Comparison of ENCODE assay signal across 18 cellular contexts in genomic region chr11:58394195-58394594, GRCh38. TPM values are rescaled to one million over a fixed set of nuclear protein-coding genes. Genes with fewer than 3 reads are reported as not detected.
DNase-seq lines count a peak whose midpoint lies in the region; ATAC-seq and TF ChIP-seq lines count a peak whose summit lies in the region.
"Had no signal": no experiment of that assay in that cellular context is flagged by ENCODE, and none has a peak within 500 bp of the region (broad histone marks: within the 10 kb centered on the region; RNA-seq: fewer than 3 reads in every experiment).

No MANE protein-coding gene starts in this region.

- H3K79me2 ChIP-seq in GM23248 (ENCODE audit: insufficient read depth) = no peaks in the 10 kb centered on the region
- H3K79me2 ChIP-seq: parathyroid adenoma had no signal

- H3K9me2 ChIP-seq in GM23248 (ENCODE audit: insufficient read depth) = no peaks in the 10 kb centered on the region

- in situ Hi-C loops in GM23248 (cut with MboI) = no loop called here

- no peak overlapping the region; the same call in 1 of the 2 replicates for H3K9ac ChIP-seq in GM23248
- H3K9ac ChIP-seq: parathyroid adenoma had no signal

- H3K4me1 ChIP-seq in GM23248 (ENCODE audit: insufficient read depth) = peaks cover 52% of the 10 kb centered on the region
- H3K4me1 ChIP-seq in lower lobe of right lung = no peaks in the 10 kb centered on the region
- H3K4me1 ChIP-seq: gastroesophageal sphincter had no signal

- H3K4me2 ChIP-seq in GM23248 (ENCODE audit: unreplicated experiment) = peak overlapping the region; percentile 48

- TF ChIP-seq CTCF in fibroblast of pulmonary artery (IDR thresholded peaks at IDR 0.05; ENCODE audit: low read length, missing control alignments) = no peak
- no peak for TF ChIP-seq CTCF in retinal pigment epithelial cell (conservative IDR thresholded peaks at IDR 0.05; ENCODE audit: low read depth, low read length)
- no peak for TF ChIP-seq CTCF in lower lobe of right lung (IDR thresholded peaks at IDR 0.05)

- no peak overlapping the region for H2AFZ ChIP-seq in GM23248
- H2AFZ ChIP-seq: parathyroid adenoma had no signal

- H3K36me3 ChIP-seq in GM23248 (ENCODE audit: low read depth) = no peaks in the 10 kb centered on the region
- H3K36me3 ChIP-seq in lower lobe of right lung = no peaks in the 10 kb centered on the region
- H3K36me3 ChIP-seq: gastroesophageal sphincter had no signal

- DNase-seq in GM23248 (peak; percentile 90), fibroblast of pulmonary artery (ENCODE audit: low read depth) (peak; percentile 86), retinal pigment epithelial cell (ENCODE audit: low read depth) (peak; percentile 51), lower lobe of right lung (no peak)
- no peak for DNase-seq in activated CD4-positive, alpha-beta T cell treated with anti-CD3 and anti-CD28 coated beads for 48 hours
- DNase-seq: activated CD4-positive, alpha-beta T cell treated with anti-CD3 and anti-CD28 coated beads, Interleukin-2, amount 50 U/mL, for 4 hours; activated gamma-delta T cell; COR-L47; NCI-H187 treated with DMSO at 0.1 percent for 48 hours; stimulated activated CD4-positive, alpha-beta T cell treated with anti-CD3 and anti-CD28 coated beads, Interleukin-4, amount 100 ng/mL, for 4 hours had no signal

- H3K27me3 ChIP-seq in GM23248 (replicated peaks; ENCODE audit: insufficient read depth) (no peaks in the 10 kb centered on the region), lower lobe of right lung (ENCODE audit: low read depth) (no peaks in the 10 kb centered on the region)
- H3K27me3 ChIP-seq: gastroesophageal sphincter had no signal

- H3F3A ChIP-seq in GM23248 (ENCODE audit: insufficient read depth) = peaks cover 47% of the 10 kb centered on the region

- intact Hi-C loops in lower lobe of right lung (cut with DNase I) = no loop called here

- H3K27ac ChIP-seq in GM23248 = peak overlapping the region; percentile 72
- no peak overlapping the region for H3K27ac ChIP-seq in lower lobe of right lung
- H3K27ac ChIP-seq: gastroesophageal sphincter had no signal

- no peaks in the 10 kb centered on the region for H4K20me1 ChIP-seq in GM23248 (ENCODE audit: insufficient read depth)

- peak; percentile 76 for ATAC-seq in SK-N-SH treated with all-trans-retinoic acid at 6 μM for 48 hours
- no peak for ATAC-seq in HG03095 (IDR thresholded peaks at IDR 0.05; ENCODE audit: unreplicated experiment)
- no peak for ATAC-seq in lower lobe of right lung
- ATAC-seq: gastroesophageal sphincter, HCT116 had no signal

- H3K4me3 ChIP-seq in GM23248 (peak overlapping the region; percentile 22; the same call in 1 of the 2 replicates), fibroblast of pulmonary artery (replicated peaks; ENCODE audit: low read depth, low read length) (no peak overlapping the region), retinal pigment epithelial cell (ENCODE audit: low read length) (no peak overlapping the region), lower lobe of right lung (no peak overlapping the region)
- H3K4me3 ChIP-seq: gastroesophageal sphincter had no signal

- H3K9me3 ChIP-seq in GM23248 (ENCODE audit: low read depth) (no peaks in the 10 kb centered on the region), lower lobe of right lung (no peaks in the 10 kb centered on the region)

TF ChIP-seq in SK-N-SH treated with all-trans-retinoic acid at 6 μM for 48 hours, 23 proteins besides CTCF, POLR2A, EP300 and RAD21:
- TF ChIP-seq PATZ1 (CRISPR knock-in tag; IDR thresholded peaks at IDR 0.05; ENCODE audit: borderline replicate concordance) (no peak), OSR1 (CRISPR knock-in tag; IDR thresholded peaks at IDR 0.05) (no peak), CSDC2 (CRISPR knock-in tag; IDR thresholded peaks at IDR 0.05) (no peak), ZFP30 (CRISPR knock-in tag; IDR thresholded peaks at IDR 0.05) (no peak), ARNTL (CRISPR knock-in tag; IDR thresholded peaks at IDR 0.05; ENCODE audit: borderline replicate concordance, low read depth) (no peak), ZFP3 (CRISPR knock-in tag; IDR thresholded peaks at IDR 0.05) (no peak), GLIS3 (CRISPR knock-in tag; IDR thresholded peaks at IDR 0.05) (no peak), TOX (CRISPR knock-in tag; IDR thresholded peaks at IDR 0.05; ENCODE audit: borderline replicate concordance) (no peak), BACH2 (CRISPR knock-in tag; IDR thresholded peaks at IDR 0.05; ENCODE audit: borderline replicate concordance) (no peak), ZNF565 (CRISPR knock-in tag; conservative IDR thresholded peaks at IDR 0.05; ENCODE audit: low read depth) (no peak)
- TF ChIP-seq, protein P1, sequence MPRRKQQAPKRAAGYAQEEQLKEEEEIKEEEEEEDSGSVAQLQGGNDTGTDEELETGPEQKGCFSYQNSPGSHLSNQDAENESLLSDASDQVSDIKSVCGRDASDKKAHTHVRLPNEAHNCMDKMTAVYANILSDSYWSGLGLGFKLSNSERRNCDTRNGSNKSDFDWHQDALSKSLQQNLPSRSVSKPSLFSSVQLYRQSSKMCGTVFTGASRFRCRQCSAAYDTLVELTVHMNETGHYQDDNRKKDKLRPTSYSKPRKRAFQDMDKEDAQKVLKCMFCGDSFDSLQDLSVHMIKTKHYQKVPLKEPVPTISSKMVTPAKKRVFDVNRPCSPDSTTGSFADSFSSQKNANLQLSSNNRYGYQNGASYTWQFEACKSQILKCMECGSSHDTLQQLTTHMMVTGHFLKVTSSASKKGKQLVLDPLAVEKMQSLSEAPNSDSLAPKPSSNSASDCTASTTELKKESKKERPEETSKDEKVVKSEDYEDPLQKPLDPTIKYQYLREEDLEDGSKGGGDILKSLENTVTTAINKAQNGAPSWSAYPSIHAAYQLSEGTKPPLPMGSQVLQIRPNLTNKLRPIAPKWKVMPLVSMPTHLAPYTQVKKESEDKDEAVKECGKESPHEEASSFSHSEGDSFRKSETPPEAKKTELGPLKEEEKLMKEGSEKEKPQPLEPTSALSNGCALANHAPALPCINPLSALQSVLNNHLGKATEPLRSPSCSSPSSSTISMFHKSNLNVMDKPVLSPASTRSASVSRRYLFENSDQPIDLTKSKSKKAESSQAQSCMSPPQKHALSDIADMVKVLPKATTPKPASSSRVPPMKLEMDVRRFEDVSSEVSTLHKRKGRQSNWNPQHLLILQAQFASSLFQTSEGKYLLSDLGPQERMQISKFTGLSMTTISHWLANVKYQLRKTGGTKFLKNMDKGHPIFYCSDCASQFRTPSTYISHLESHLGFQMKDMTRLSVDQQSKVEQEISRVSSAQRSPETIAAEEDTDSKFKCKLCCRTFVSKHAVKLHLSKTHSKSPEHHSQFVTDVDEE (CRISPR knock-in tag; IDR thresholded peaks at IDR 0.05) = no peak
- TF ChIP-seq, protein P2, sequence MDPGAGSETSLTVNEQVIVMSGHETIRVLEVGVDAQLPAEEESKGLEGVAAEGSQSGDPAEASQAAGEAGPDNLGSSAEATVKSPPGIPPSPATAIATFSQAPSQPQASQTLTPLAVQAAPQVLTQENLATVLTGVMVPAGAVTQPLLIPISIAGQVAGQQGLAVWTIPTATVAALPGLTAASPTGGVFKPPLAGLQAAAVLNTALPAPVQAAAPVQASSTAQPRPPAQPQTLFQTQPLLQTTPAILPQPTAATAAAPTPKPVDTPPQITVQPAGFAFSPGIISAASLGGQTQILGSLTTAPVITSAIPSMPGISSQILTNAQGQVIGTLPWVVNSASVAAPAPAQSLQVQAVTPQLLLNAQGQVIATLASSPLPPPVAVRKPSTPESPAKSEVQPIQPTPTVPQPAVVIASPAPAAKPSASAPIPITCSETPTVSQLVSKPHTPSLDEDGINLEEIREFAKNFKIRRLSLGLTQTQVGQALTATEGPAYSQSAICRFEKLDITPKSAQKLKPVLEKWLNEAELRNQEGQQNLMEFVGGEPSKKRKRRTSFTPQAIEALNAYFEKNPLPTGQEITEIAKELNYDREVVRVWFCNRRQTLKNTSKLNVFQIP (CRISPR knock-in tag; IDR thresholded peaks at IDR 0.05; ENCODE audit: borderline replicate concordance, low read depth) = no peak
TF ChIP-seq in SK-N-SH treated with all-trans-retinoic acid at 6 μM for 48 hours: peak in this region for 0.

RNA-seq across cellular contexts. Expression of gene OR5B3, which starts 12.5 kb away (rescaled TPM):
- not detected in 2 replicates for total RNA-seq in GM23248 (2014; rRNA removed; shearing (Covaris generic))
- not detected in 2 replicates for polyA plus RNA-seq in GM23248 (2016; fragmentation: Nextera tagmentation; extraction: Ambion mirVana)
- not detected for total RNA-seq in lower lobe of right lung
- total RNA-seq: gastroesophageal sphincter; liver; T-helper 1 cell treated with Interleukin-12 subunit alpha and Interleukin-12 subunit beta and Interleukin-4 antibody, amounts not matched to agents 30 ng/mL and 1 ng/mL, for 36 hours had no signal
- polyA plus RNA-seq: IgD-negative memory B cell, liver had no signal

RNA-seq across cellular contexts. Expression of gene OR5B2, which starts 33.7 kb away (rescaled TPM):
- total RNA-seq in GM23248 (2014; rRNA removed; shearing (Covaris generic)) = not detected in 2 replicates
- not detected in 2 replicates for polyA plus RNA-seq in GM23248 (2016; fragmentation: Nextera tagmentation; extraction: Ambion mirVana)
- total RNA-seq in lower lobe of right lung = not detected
- total RNA-seq: gastroesophageal sphincter; liver; T-helper 1 cell treated with Interleukin-12 subunit alpha and Interleukin-12 subunit beta and Interleukin-4 antibody, amounts not matched to agents 30 ng/mL and 1 ng/mL, for 36 hours had no signal
- polyA plus RNA-seq: IgD-negative memory B cell, liver had no signal

RNA-seq across cellular contexts. Expression of gene OR5B17, which starts 35.3 kb away (rescaled TPM):
- not detected in 2 replicates for total RNA-seq in GM23248 (2014; rRNA removed; shearing (Covaris generic))
- polyA plus RNA-seq in GM23248 (2016; fragmentation: Nextera tagmentation; extraction: Ambion mirVana) = not detected in 2 replicates
- total RNA-seq in lower lobe of right lung = not detected
- total RNA-seq: gastroesophageal sphincter; liver; T-helper 1 cell treated with Interleukin-12 subunit alpha and Interleukin-12 subunit beta and Interleukin-4 antibody, amounts not matched to agents 30 ng/mL and 1 ng/mL, for 36 hours had no signal
- polyA plus RNA-seq: IgD-negative memory B cell, liver had no signal

RNA-seq across cellular contexts. Expression of gene OR5B12, which starts 47.8 kb away (rescaled TPM):
- total RNA-seq in GM23248 (2014; rRNA removed; shearing (Covaris generic)) = not detected in 2 replicates
- polyA plus RNA-seq in GM23248 (2016; fragmentation: Nextera tagmentation; extraction: Ambion mirVana) = not detected in 2 replicates
- not detected for total RNA-seq in lower lobe of right lung
- total RNA-seq: gastroesophageal sphincter; liver; T-helper 1 cell treated with Interleukin-12 subunit alpha and Interleukin-12 subunit beta and Interleukin-4 antibody, amounts not matched to agents 30 ng/mL and 1 ng/mL, for 36 hours had no signal
- polyA plus RNA-seq: IgD-negative memory B cell, liver had no signal

Comparison
In these comparisons a context has a peak if more than half of its experiments do, and no peak if none do; other contexts are left out.
1. DNase-seq: peak in GM23248 (single experiment), fibroblast of pulmonary artery (single experiment) and retinal pigment epithelial cell (single experiment); none in activated CD4-positive, alpha-beta T cell treated with anti-CD3 and anti-CD28 coated beads for 48 hours (single experiment) and lower lobe of right lung (single experiment).